Comparison of ENCODE assay signal across 23 cellular contexts in genomic region chr5:7705261-7705660, GRCh38.
"Had no signal": no experiment of that assay in that cellular context is flagged by ENCODE, and none has a peak within 500 bp of the region (broad histone marks: within the 10 kb centered on the region; RNA-seq: fewer than 3 reads in every experiment).

No MANE protein-coding gene starts in this region.

- H3K4me3 Mint-ChIP-seq: activated CD4-positive, alpha-beta memory T cell treated with anti-CD3 and anti-CD28 coated beads, Interleukin-2, amount 10 ng/mL, durations not matched to agents 7 days and 5 days; activated naive CD8-positive, alpha-beta T cell treated with anti-CD3 and anti-CD28 coated beads, Interleukin-2, amount 10 ng/mL, durations not matched to agents 7 days and 5 days; activated T-helper 17 cell treated with anti-CD3 and anti-CD28 coated beads, Interleukin-2, amount 50 U/mL, for 72 hours; endodermal cell; natural killer cell had no signal

- H3K36me3 Mint-ChIP-seq: activated naive CD8-positive, alpha-beta T cell treated with anti-CD3 and anti-CD28 coated beads, Interleukin-2, amount 10 ng/mL, durations not matched to agents 7 days and 5 days; natural killer cell had no signal

- DNase-seq: activated CD4-positive, alpha-beta memory T cell treated with anti-CD3 and anti-CD28 coated beads, Interleukin-2, amount 10 ng/mL, durations not matched to agents 7 days and 5 days; activated CD4-positive, alpha-beta T cell treated with anti-CD3 and anti-CD28 coated beads for 48 hours; activated CD4-positive, CD25-positive, alpha-beta regulatory T cell; activated naive CD4-positive, alpha-beta T cell; activated naive CD8-positive, alpha-beta T cell treated with anti-CD3 and anti-CD28 coated beads, Interleukin-2, amount 10 ng/mL, durations not matched to agents 7 days and 5 days; activated T-cell treated with anti-CD3 and anti-CD28 coated beads, Interleukin-2, amount 50 U/mL, for 1 hour; body of pancreas; endodermal cell; foreskin fibroblast; glutamatergic neuron; left cardiac atrium; lower lobe of right lung; natural killer cell; occipital lobe; stimulated activated CD4-positive, alpha-beta T cell treated with anti-CD3 and anti-CD28 coated beads, Interleukin-2, amount 100 ng/mL, for 24 hours; stimulated activated naive CD8-positive, alpha-beta T cell treated with anti-CD3 and anti-CD28 coated beads, Interleukin-15, Interleukin-2, amounts not matched to agents 100 U/mL and 50 U/mL, for 24 hours; substantia nigra; T-helper 1 cell; T-helper 9 cell; tibial artery; uterus had no signal

- H3K36me3 ChIP-seq: lower lobe of right lung, uterus had no signal

- ATAC-seq: activated T-helper 17 cell treated with anti-CD3 and anti-CD28 coated beads, Interleukin-2, amount 50 U/mL, for 72 hours; body of pancreas; left cardiac atrium; lower lobe of right lung; natural killer cell; stimulated activated naive CD8-positive, alpha-beta T cell treated with anti-CD3 and anti-CD28 coated beads, Interleukin-15, Interleukin-2, amounts not matched to agents 100 U/mL and 50 U/mL, for 24 hours had no signal

- H3K4me1 Mint-ChIP-seq: activated CD4-positive, alpha-beta memory T cell treated with anti-CD3 and anti-CD28 coated beads, Interleukin-2, amount 10 ng/mL, durations not matched to agents 7 days and 5 days; activated naive CD8-positive, alpha-beta T cell treated with anti-CD3 and anti-CD28 coated beads, Interleukin-2, amount 10 ng/mL, durations not matched to agents 7 days and 5 days; activated T-helper 17 cell treated with anti-CD3 and anti-CD28 coated beads, Interleukin-2, amount 50 U/mL, for 72 hours; endodermal cell; natural killer cell had no signal

- H3K4me1 ChIP-seq: body of pancreas, lower lobe of right lung, tibial artery, uterus had no signal

- H3K4me3 ChIP-seq: body of pancreas, lower lobe of right lung, tibial artery, uterus had no signal

- H3K27me3 ChIP-seq: body of pancreas, tibial artery, uterus had no signal

- H3K27me3 Mint-ChIP-seq: activated CD4-positive, alpha-beta memory T cell treated with anti-CD3 and anti-CD28 coated beads, Interleukin-2, amount 10 ng/mL, durations not matched to agents 7 days and 5 days; activated naive CD8-positive, alpha-beta T cell treated with anti-CD3 and anti-CD28 coated beads, Interleukin-2, amount 10 ng/mL, durations not matched to agents 7 days and 5 days had no signal

- H3K9me3 Mint-ChIP-seq: activated CD4-positive, alpha-beta memory T cell treated with anti-CD3 and anti-CD28 coated beads, Interleukin-2, amount 10 ng/mL, durations not matched to agents 7 days and 5 days; activated naive CD8-positive, alpha-beta T cell treated with anti-CD3 and anti-CD28 coated beads, Interleukin-2, amount 10 ng/mL, durations not matched to agents 7 days and 5 days; activated T-helper 17 cell treated with anti-CD3 and anti-CD28 coated beads, Interleukin-2, amount 50 U/mL, for 72 hours had no signal

- H3K27ac Mint-ChIP-seq: activated CD4-positive, alpha-beta memory T cell treated with anti-CD3 and anti-CD28 coated beads, Interleukin-2, amount 10 ng/mL, durations not matched to agents 7 days and 5 days; activated naive CD8-positive, alpha-beta T cell treated with anti-CD3 and anti-CD28 coated beads, Interleukin-2, amount 10 ng/mL, durations not matched to agents 7 days and 5 days; activated T-helper 17 cell treated with anti-CD3 and anti-CD28 coated beads, Interleukin-2, amount 50 U/mL, for 72 hours; endodermal cell; natural killer cell had no signal

- H3K27ac ChIP-seq: body of pancreas, epithelial cell of prostate, lower lobe of right lung, tibial artery, uterus had no signal

- H3K9me3 ChIP-seq: body of pancreas, lower lobe of right lung, tibial artery, uterus had no signal
